Comparison of ENCODE assay signal across 22 cellular contexts in the genomic region with DNA sequence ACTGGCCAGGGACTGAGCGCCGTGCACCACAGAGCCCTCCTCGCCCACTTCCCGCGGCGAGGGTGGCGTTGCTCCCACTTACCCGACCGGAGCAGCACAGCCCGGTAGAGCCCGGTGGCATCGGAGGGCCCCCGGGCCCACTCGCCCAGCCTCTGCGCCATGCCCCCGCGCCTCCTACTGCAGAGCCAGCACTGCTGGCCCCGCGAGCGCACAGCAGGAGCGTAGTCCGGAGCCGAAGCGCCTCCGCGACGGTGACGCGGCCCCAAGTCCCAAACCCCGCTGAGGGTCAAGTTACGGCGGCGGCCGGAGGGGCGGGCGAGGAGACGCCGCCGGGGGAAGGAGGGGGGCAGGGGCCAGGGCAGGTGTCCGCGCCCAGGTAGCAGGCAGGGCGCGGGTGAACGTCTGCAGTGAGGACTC. TPM values are rescaled to one million over a fixed set of nuclear protein-coding genes. Genes with fewer than 3 reads are reported as not detected.
A peak's percentile ranks its signal among the peaks of the same experiment; 100 is the strongest.
DNase-seq lines count a peak whose midpoint lies in the region; ATAC-seq and TF ChIP-seq lines count a peak whose summit lies in the region.
"Had no signal": no experiment of that assay in that cellular context is flagged by ENCODE, and none has a peak within 500 bp of the region (broad histone marks: within the 10 kb centered on the region; RNA-seq: fewer than 3 reads in every experiment).

No MANE protein-coding gene starts in this region.

- no peak overlapping the region for H2BK120ac ChIP-seq in trophoblast cell (ENCODE audit: insufficient read depth, low read length, poor library complexity)

- no peak overlapping the region for H4K12ac ChIP-seq in trophoblast cell (ENCODE audit: low read depth, low read length)

- H3K27ac ChIP-seq in iPS DF 6.9 (ENCODE audit: low read length) (no peak overlapping the region), trophoblast cell (ENCODE audit: low read depth, low read length) (no peak overlapping the region)
- H3K27ac ChIP-seq: brain microvascular endothelial cell, esophagus squamous epithelium, neutrophil, SJSA1 had no signal

- H2AFZ ChIP-seq in trophoblast cell (ENCODE audit: insufficient read depth, low read length, poor library complexity): no peak overlapping the region

- no peak overlapping the region for H3K4ac ChIP-seq in trophoblast cell (ENCODE audit: low read depth, low read length)

- no peak overlapping the region for H4K8ac ChIP-seq in trophoblast cell (ENCODE audit: low read depth, low read length)

- H3K4me3 ChIP-seq in iPS DF 6.9 (ENCODE audit: low read length) (peak overlapping the region; percentile 33; the same call in 1 of the 2 replicates), trophoblast cell (ENCODE audit: low read depth, low read length) (no peak overlapping the region)
- H3K4me3 ChIP-seq: K562, SJSA1 had no signal

- H3K9me3 ChIP-seq in iPS DF 6.9 (ENCODE audit: control insufficient read depth, insufficient read depth, low read length): no peaks in the 10 kb centered on the region
- peaks cover 7% of the 10 kb centered on the region for H3K9me3 ChIP-seq in trophoblast cell (ENCODE audit: insufficient read depth, low read depth, low read length)
- H3K9me3 ChIP-seq: esophagus squamous epithelium, neutrophil, right atrium auricular region, SJSA1 had no signal

- no peak for TF ChIP-seq EP300 in Ishikawa (IDR thresholded peaks at IDR 0.05; ENCODE audit: borderline replicate concordance)

- H3K36me3 ChIP-seq in iPS DF 6.9 (ENCODE audit: control insufficient read depth, insufficient read depth, low read length): no peaks in the 10 kb centered on the region
- no peaks in the 10 kb centered on the region for H3K36me3 ChIP-seq in trophoblast cell (ENCODE audit: control insufficient read depth in 1 of 2, insufficient read depth in 2 of 2, low read length in 2 of 2)
- H3K36me3 ChIP-seq: brain microvascular endothelial cell, esophagus squamous epithelium, neutrophil, right atrium auricular region, SJSA1 had no signal

- H2BK5ac ChIP-seq in trophoblast cell (ENCODE audit: low read depth, low read length, poor library complexity): no peak overlapping the region

- ATAC-seq in HG03354 (IDR thresholded peaks at IDR 0.05; ENCODE audit: poor library complexity, severe bottlenecking, unreplicated experiment): no peak
- ATAC-seq: K562, left colon had no signal

- H3K18ac ChIP-seq in trophoblast cell (ENCODE audit: low read length): no peak overlapping the region

- H3K79me1 ChIP-seq in trophoblast cell (ENCODE audit: low read length): no peaks in the 10 kb centered on the region

- H3K9ac ChIP-seq in trophoblast cell (ENCODE audit: low read length): no peak overlapping the region

- H2BK12ac ChIP-seq in trophoblast cell (ENCODE audit: low read length): no peak overlapping the region

- DNase-seq in COLO668 (lab: John Stamatoyannopoulos, UW; ENCODE audit: unreplicated experiment): peak; percentile 63
- DNase-seq in iPS DF 6.9 (ENCODE audit: low read depth, low spot score): no peak
- no peak for DNase-seq in trophoblast cell
- DNase-seq in effector CD8-positive, alpha-beta T cell (lab: John Stamatoyannopoulos, UW): no peak
- DNase-seq in SHP77 treated with DMSO at 0.1 percent for 48 hours (lab: John Stamatoyannopoulos, UW): no peak
- DNase-seq in NCI-H2107 treated with DMSO at 0.1 percent for 48 hours (lab: John Stamatoyannopoulos, UW; ENCODE audit: unreplicated experiment): no peak
- DNase-seq: activated CD4-positive, alpha-beta T cell treated with anti-CD3 and anti-CD28 coated beads for 1 hour; activated naive CD8-positive, alpha-beta T cell treated with anti-CD3 and anti-CD28 coated beads, Interleukin-2, amount 10 ng/mL, durations not matched to agents 7 days and 5 days; brain microvascular endothelial cell; CD8-positive, alpha-beta memory T cell; esophagus squamous epithelium; HCEC 1CT; left colon; NCI-H2081 treated with DMSO at 0.1 percent for 48 hours; stimulated activated naive CD4-positive, alpha-beta T cell treated with Interleukin-2 at 50 U/mL for 16 hours; T-helper 2 cell had no signal

- no peaks in the 10 kb centered on the region for H3K79me2 ChIP-seq in trophoblast cell (ENCODE audit: control insufficient read depth, insufficient read depth, low read length, poor library complexity)

- no CpG with 5 or more reads among the region's 44 CpGs for WGBS in iPS DF 6.9 (ENCODE audit: insufficient coverage, insufficient read length)
- no CpG with 5 or more reads among the region's 44 CpGs for WGBS in trophoblast cell (ENCODE audit: extremely low coverage, insufficient coverage, insufficient read length)

- no peak overlapping the region for H2AK5ac ChIP-seq in trophoblast cell (ENCODE audit: low read length)

- no peak overlapping the region for H4K91ac ChIP-seq in trophoblast cell (ENCODE audit: low read depth, low read length)

- TF ChIP-seq RAD21 in Ishikawa (IDR thresholded peaks at IDR 0.05; ENCODE audit: low read depth): no peak

- H3K14ac ChIP-seq in trophoblast cell (ENCODE audit: low read length): no peak overlapping the region

- H3K27me3 ChIP-seq in iPS DF 6.9 (ENCODE audit: control insufficient read depth, insufficient read depth, low read length) (peaks cover 17% of the 10 kb centered on the region), trophoblast cell (ENCODE audit: insufficient read depth, low read length) (peaks cover 32% of the 10 kb centered on the region)
- H3K27me3 ChIP-seq: SJSA1 had no signal

- H3K4me2 ChIP-seq in trophoblast cell (ENCODE audit: low read length): peak overlapping the region; percentile 21

- H3K23ac ChIP-seq in trophoblast cell (ENCODE audit: low read length): no peak overlapping the region

- H3K4me1 ChIP-seq in iPS DF 6.9 (ENCODE audit: control insufficient read depth, insufficient read depth, low read length) (peaks cover 5% of the 10 kb centered on the region; the same call in 1 of the 2 replicates), trophoblast cell (ENCODE audit: control insufficient read depth in 1 of 2, insufficient read depth in 2 of 2, low read length in 2 of 2) (peaks cover 4 to 5% of the 10 kb centered on the region in 2 experiments)

TF ChIP-seq in Ishikawa, 13 proteins besides CTCF, POLR2A, EP300 and RAD21:
- TF ChIP-seq TAF1 (IDR thresholded peaks at IDR 0.05; ENCODE audit: low read depth) (no peak), EGR1 (IDR thresholded peaks at IDR 0.05) (no peak), CREB1 (IDR thresholded peaks at IDR 0.05; ENCODE audit: low read depth) (no peak), USF1 (IDR thresholded peaks at IDR 0.05) (no peak), TEAD4 (IDR thresholded peaks at IDR 0.05) (no peak), TCF12 (IDR thresholded peaks at IDR 0.05; ENCODE audit: low read depth) (no peak), NFIC (IDR thresholded peaks at IDR 0.05) (no peak), CEBPB (IDR thresholded peaks at IDR 0.05) (no peak), FOXM1 (IDR thresholded peaks at IDR 0.05; ENCODE audit: borderline replicate concordance, low read depth) (no peak), YY1 (IDR thresholded peaks at IDR 0.05; ENCODE audit: low read depth) (no peak), ZBTB7A (IDR thresholded peaks at IDR 0.05; ENCODE audit: low read depth) (peak; percentile 63; the same call in 1 of the 2 replicates)
- TF ChIP-seq, protein P1, sequence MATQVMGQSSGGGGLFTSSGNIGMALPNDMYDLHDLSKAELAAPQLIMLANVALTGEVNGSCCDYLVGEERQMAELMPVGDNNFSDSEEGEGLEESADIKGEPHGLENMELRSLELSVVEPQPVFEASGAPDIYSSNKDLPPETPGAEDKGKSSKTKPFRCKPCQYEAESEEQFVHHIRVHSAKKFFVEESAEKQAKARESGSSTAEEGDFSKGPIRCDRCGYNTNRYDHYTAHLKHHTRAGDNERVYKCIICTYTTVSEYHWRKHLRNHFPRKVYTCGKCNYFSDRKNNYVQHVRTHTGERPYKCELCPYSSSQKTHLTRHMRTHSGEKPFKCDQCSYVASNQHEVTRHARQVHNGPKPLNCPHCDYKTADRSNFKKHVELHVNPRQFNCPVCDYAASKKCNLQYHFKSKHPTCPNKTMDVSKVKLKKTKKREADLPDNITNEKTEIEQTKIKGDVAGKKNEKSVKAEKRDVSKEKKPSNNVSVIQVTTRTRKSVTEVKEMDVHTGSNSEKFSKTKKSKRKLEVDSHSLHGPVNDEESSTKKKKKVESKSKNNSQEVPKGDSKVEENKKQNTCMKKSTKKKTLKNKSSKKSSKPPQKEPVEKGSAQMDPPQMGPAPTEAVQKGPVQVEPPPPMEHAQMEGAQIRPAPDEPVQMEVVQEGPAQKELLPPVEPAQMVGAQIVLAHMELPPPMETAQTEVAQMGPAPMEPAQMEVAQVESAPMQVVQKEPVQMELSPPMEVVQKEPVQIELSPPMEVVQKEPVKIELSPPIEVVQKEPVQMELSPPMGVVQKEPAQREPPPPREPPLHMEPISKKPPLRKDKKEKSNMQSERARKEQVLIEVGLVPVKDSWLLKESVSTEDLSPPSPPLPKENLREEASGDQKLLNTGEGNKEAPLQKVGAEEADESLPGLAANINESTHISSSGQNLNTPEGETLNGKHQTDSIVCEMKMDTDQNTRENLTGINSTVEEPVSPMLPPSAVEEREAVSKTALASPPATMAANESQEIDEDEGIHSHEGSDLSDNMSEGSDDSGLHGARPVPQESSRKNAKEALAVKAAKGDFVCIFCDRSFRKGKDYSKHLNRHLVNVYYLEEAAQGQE (IDR thresholded peaks at IDR 0.05; ENCODE audit: low read depth): peak; percentile 11; the same call in 1 of the 2 replicates
- TF ChIP-seq, protein P2, sequence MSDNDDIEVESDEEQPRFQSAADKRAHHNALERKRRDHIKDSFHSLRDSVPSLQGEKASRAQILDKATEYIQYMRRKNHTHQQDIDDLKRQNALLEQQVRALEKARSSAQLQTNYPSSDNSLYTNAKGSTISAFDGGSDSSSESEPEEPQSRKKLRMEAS (IDR thresholded peaks at IDR 0.05): peak; percentile 31; the same call in 1 of the 2 replicates

RNA-seq across cellular contexts. Expression of gene FAM107A, which starts 9.6 kb away (rescaled TPM):
- polyA plus RNA-seq in trophoblast cell (2013): not detected in 2 replicates
- polyA plus RNA-seq: CD8-positive, alpha-beta memory T cell; K562 had no signal

RNA-seq across cellular contexts. Expression of gene ACOX2, which starts 49.8 kb away (rescaled TPM):
- 0.21 and 0.32 TPM in 2 replicates for polyA plus RNA-seq in trophoblast cell (2013)
- polyA plus RNA-seq: CD8-positive, alpha-beta memory T cell had no signal
